In the genomic region with DNA sequence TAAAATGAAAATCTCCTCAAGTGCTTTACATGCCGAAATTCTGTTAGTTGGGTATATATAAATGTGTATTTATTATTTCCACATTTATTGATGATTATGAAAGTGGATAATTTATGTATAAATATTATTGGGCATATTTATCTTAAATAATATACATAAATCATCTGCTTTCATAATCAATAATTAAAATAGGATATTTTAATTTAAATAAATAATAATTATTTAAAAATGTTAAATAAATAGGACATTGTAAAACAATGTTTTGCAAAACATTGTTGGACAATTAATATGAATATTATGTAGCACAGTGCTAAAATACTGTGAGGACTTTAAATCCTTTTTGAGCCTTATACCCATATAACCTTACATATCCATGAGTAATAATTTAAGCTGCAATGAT, we compare ENCODE assay signal across 27 cellular contexts.
"Had no signal": no experiment of that assay in that cellular context is flagged by ENCODE, and none has a peak within 500 bp of the region (broad histone marks: within the 10 kb centered on the region; RNA-seq: fewer than 3 reads in every experiment).

No MANE protein-coding gene starts in this region.

- H3K4me3 ChIP-seq: adrenal gland, body of pancreas, colonic mucosa, gastrocnemius medialis, heart left ventricle had no signal

- H3K9me3 ChIP-seq: adrenal gland, body of pancreas, colonic mucosa, gastrocnemius medialis had no signal

- DNase-seq: activated CD4-positive, alpha-beta memory T cell treated with anti-CD3 and anti-CD28 coated beads, Interleukin-2, amount 10 ng/mL, durations not matched to agents 7 days and 5 days; activated CD4-positive, alpha-beta T cell treated with anti-CD3 and anti-CD28 coated beads for 1 hour; activated CD4-positive, alpha-beta T cell treated with anti-CD3 and anti-CD28 coated beads for 4 hours; activated CD4-positive, alpha-beta T cell treated with anti-CD3 and anti-CD28 coated beads, Interleukin-2, amount 10 ng/mL, durations not matched to agents 7 days and 5 days; activated CD4-positive, alpha-beta T cell treated with anti-CD3 and anti-CD28 coated beads, Interleukin-2, amount 50 U/mL, for 4 hours; activated CD8-positive, alpha-beta memory T cell treated with anti-CD3 and anti-CD28 coated beads, Interleukin-2, amount 50 U/mL, for 48 hours; activated effector memory CD4-positive, alpha-beta T cell treated with Interleukin-2 at 50 U/mL for 16 hours; activated gamma-delta T cell treated with Interleukin-2 at 50 U/mL for 16 hours; activated naive CD4-positive, alpha-beta T cell treated with Interleukin-2 at 50 U/mL for 16 hours; activated naive CD8-positive, alpha-beta T cell treated with anti-CD3 and anti-CD28 coated beads for 36 hours; activated naive CD8-positive, alpha-beta T cell treated with anti-CD3 and anti-CD28 coated beads, Interleukin-2, amount 50 U/mL, for 24 hours; activated T-cell treated with anti-CD3 and anti-CD28 coated beads for 4 hours; activated T-cell treated with anti-CD3 and anti-CD28 coated beads, Interleukin-2, amount 50 U/mL, for 24 hours; activated T-cell treated with anti-CD3 and anti-CD28 coated beads, Interleukin-2, amount 50 U/mL, for 72 hours; adrenal gland; amygdala; aorta; body of pancreas; caudate nucleus; colonic mucosa; effector CD8-positive, alpha-beta T cell; foreskin fibroblast; gastrocnemius medialis; glutamatergic neuron; heart left ventricle; T-cell; T1000 had no signal

- H3K4me1 ChIP-seq: adrenal gland, body of pancreas, colonic mucosa, gastrocnemius medialis, heart left ventricle had no signal

- H3K27ac ChIP-seq: adrenal gland, body of pancreas, colonic mucosa, gastrocnemius medialis, heart left ventricle had no signal

- H3K36me3 ChIP-seq: adrenal gland, colonic mucosa, gastrocnemius medialis, heart left ventricle had no signal
